Comparison of ENCODE assay signal across 1 cellular context in genomic region chr4:99855677-99856076, GRCh38.
TF ChIP-seq lines count a peak whose summit lies in the region.

No MANE protein-coding gene starts in this region.

TF ChIP-seq in HepG2, 621 proteins besides CTCF, POLR2A, EP300 and RAD21:
- TF ChIP-seq IKZF5 (CRISPR knock-in tag; IDR thresholded peaks at IDR 0.05) (no peak), HNRNPLL (IDR thresholded peaks at IDR 0.05; ENCODE audit: low read depth, low read length, poor library complexity, severe bottlenecking) (no peak), RERE (CRISPR knock-in tag; IDR thresholded peaks at IDR 0.05; ENCODE audit: low read depth) (no peak), ZNF766 (CRISPR knock-in tag; IDR thresholded peaks at IDR 0.05; ENCODE audit: borderline replicate concordance) (no peak), BORCS8-MEF2B (CRISPR knock-in tag; IDR thresholded peaks at IDR 0.05) (no peak), THAP9 (CRISPR knock-in tag; IDR thresholded peaks at IDR 0.05; ENCODE audit: borderline replicate concordance) (no peak), MXD1 (CRISPR knock-in tag; IDR thresholded peaks at IDR 0.05) (no peak), ZNF329 (CRISPR knock-in tag; IDR thresholded peaks at IDR 0.05; ENCODE audit: low read depth) (no peak), KDM3A (CRISPR knock-in tag; IDR thresholded peaks at IDR 0.05; ENCODE audit: low read depth) (no peak), ZNF281 (CRISPR knock-in tag; IDR thresholded peaks at IDR 0.05; ENCODE audit: borderline replicate concordance) (no peak), HMGXB4 (CRISPR knock-in tag; IDR thresholded peaks at IDR 0.05; ENCODE audit: borderline replicate concordance in 1 of 2, low read depth in 1 of 2) (no peak), ZNF839 (CRISPR knock-in tag; IDR thresholded peaks at IDR 0.05; ENCODE audit: borderline replicate concordance) (no peak), ZNF891 (CRISPR knock-in tag; IDR thresholded peaks at IDR 0.05) (no peak), AHR (CRISPR knock-in tag; IDR thresholded peaks at IDR 0.05) (no peak)
